Comparison of ENCODE assay signal across 21 cellular contexts in the genomic region with DNA sequence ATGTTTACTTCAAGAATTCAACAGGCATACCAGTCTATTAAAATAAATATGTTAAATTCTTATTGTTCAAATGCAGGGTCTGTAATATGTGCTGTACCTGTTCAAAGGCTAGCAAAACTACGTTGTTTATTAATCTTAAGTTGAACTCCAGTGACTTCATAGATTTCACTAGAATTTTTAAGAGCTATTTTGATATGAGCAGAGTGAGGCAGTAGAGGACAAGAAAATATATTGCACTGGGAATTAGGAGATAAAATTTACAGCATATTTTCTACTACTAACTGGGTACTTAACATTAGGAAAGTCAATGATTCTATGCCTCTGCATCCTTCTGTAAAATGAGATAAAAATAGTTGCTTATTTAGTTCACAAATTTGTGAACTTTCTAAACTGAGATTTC.
"Had no signal": no experiment of that assay in that cellular context is flagged by ENCODE, and none has a peak within 500 bp of the region (broad histone marks: within the 10 kb centered on the region; RNA-seq: fewer than 3 reads in every experiment).

No MANE protein-coding gene starts in this region.

- H3K4me3 ChIP-seq: K562 had no signal

- DNase-seq: activated CD4-positive, alpha-beta memory T cell treated with anti-CD3 and anti-CD28 coated beads for 36 hours; activated CD4-positive, alpha-beta T cell treated with anti-CD3 and anti-CD28 coated beads, Interleukin-2, amount 10 ng/mL, durations not matched to agents 7 days and 5 days; activated CD4-positive, CD25-positive, alpha-beta regulatory T cell; activated CD8-positive, alpha-beta memory T cell treated with anti-CD3 and anti-CD28 coated beads for 24 hours; activated effector memory CD4-positive, alpha-beta T cell treated with anti-CD3 and anti-CD28 coated beads, Interleukin-2, amount 50 U/mL, for 16 hours; activated naive CD4-positive, alpha-beta T cell treated with Interleukin-2 at 50 U/mL for 16 hours; activated T-cell treated with anti-CD3 and anti-CD28 coated beads, Interleukin-2, amount 50 U/mL, for 4 hours; Kasumi-1; NCI-H1048; NCI-H146; NCI-H187 treated with DMSO at 0.1 percent for 48 hours; NCI-H2081 treated with DMSO at 0.1 percent for 48 hours; NCI-H2171; NCI-H2227 treated with DMSO at 0.1 percent for 48 hours; NCI-H524 treated with DMSO at 0.1 percent for 48 hours; NCI-H82; Right ventricle myocardium superior; T-helper 1 cell had no signal

- H3K27ac ChIP-seq: RWPE1, VCaP had no signal
